28 cellular contexts compared by ENCODE assay signal in the genomic region with DNA sequence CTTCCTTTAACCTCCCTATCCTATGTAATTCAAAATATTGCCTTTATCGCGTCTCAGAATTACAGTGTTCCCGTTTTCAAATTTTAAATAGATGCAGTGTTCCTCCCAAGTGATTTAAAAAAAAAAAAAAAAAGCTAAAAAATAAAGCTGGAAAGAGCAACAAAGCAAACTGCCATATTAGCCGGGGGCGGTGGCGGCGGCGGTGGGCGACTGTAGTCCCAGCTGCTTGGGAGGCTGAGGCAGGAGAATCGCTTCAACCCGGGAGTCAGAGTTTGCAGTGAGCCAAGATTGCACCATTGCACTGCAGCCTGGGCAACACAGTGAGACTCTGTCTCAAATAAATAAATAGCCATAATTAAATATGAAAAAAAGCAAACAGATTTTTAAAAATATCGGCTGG.
"Had no signal": no experiment of that assay in that cellular context is flagged by ENCODE, and none has a peak within 500 bp of the region (broad histone marks: within the 10 kb centered on the region; RNA-seq: fewer than 3 reads in every experiment).

No MANE protein-coding gene starts in this region.

- H3K4me3 Mint-ChIP-seq: stimulated activated effector memory CD8-positive, alpha-beta T cell treated with anti-CD3 and anti-CD28 coated beads, Interleukin-12 subunit alpha, Interleukin-12 subunit beta, amount 100 ng/mL, for 72 hours; stimulated activated memory B cell treated with anti-CD40 and anti-IgM and Interleukin-4, amounts not matched to agents 10 μg/mL and 1 μg/mL and 100 μg/mL, for 72 hours; stimulated activated naive B cell treated with anti-CD40 and anti-IgM and Interleukin-4, amounts not matched to agents 10 μg/mL and 1 μg/mL and 100 μg/mL, for 72 hours; stimulated activated naive CD8-positive, alpha-beta T cell treated with anti-CD3 and anti-CD28 coated beads, Interleukin-15, amount 100 ng/mL, for 72 hours; stimulated activated naive CD8-positive, alpha-beta T cell treated with anti-CD3 and anti-CD28 coated beads, Interleukin-15, Interleukin-2, amounts not matched to agents 100 ng/mL and 50 ng/mL, for 24 hours; type B pancreatic cell had no signal

- H3K27ac Mint-ChIP-seq: stimulated activated effector memory CD8-positive, alpha-beta T cell treated with anti-CD3 and anti-CD28 coated beads, Interleukin-12 subunit alpha, Interleukin-12 subunit beta, amount 100 ng/mL, for 72 hours; stimulated activated memory B cell treated with anti-CD40 and anti-IgM and Interleukin-4, amounts not matched to agents 10 μg/mL and 1 μg/mL and 100 μg/mL, for 72 hours; stimulated activated naive B cell treated with anti-CD40 and anti-IgM and Interleukin-4, amounts not matched to agents 10 μg/mL and 1 μg/mL and 100 μg/mL, for 72 hours; stimulated activated naive CD8-positive, alpha-beta T cell treated with anti-CD3 and anti-CD28 coated beads, Interleukin-15, amount 100 ng/mL, for 72 hours; stimulated activated naive CD8-positive, alpha-beta T cell treated with anti-CD3 and anti-CD28 coated beads, Interleukin-15, Interleukin-2, amounts not matched to agents 100 ng/mL and 50 ng/mL, for 24 hours; type B pancreatic cell had no signal

- DNase-seq: stimulated activated CD4-positive, alpha-beta T cell treated with anti-CD3 and anti-CD28 coated beads, Interleukin-2, amount 100 ng/mL, for 48 hours; stimulated activated CD4-positive, alpha-beta T cell treated with anti-CD3 and anti-CD28 coated beads, Interleukin-4, amount 100 ng/mL, for 1 hour; stimulated activated CD4-positive, alpha-beta T cell treated with anti-CD3 and anti-CD28 coated beads, Interleukin-4, amount 100 ng/mL, for 24 hours; stimulated activated CD4-positive, alpha-beta T cell treated with anti-CD3 and anti-CD28 coated beads, Interleukin-4, amount 100 ng/mL, for 4 hours; stimulated activated CD8-positive, alpha-beta memory T cell treated with anti-CD3 and anti-CD28 coated beads, Interleukin-4, amount 100 ng/mL, for 48 hours; stimulated activated naive B cell treated with anti-CD40 and anti-IgM and Interleukin-4, amounts not matched to agents 10 μg/mL and 1 μg/mL and 100 μg/mL, for 72 hours; stimulated activated naive CD4-positive, alpha-beta T cell; stimulated activated naive CD4-positive, alpha-beta T cell treated with Interleukin-2 at 50 U/mL for 16 hours; stimulated activated naive CD8-positive, alpha-beta T cell treated with anti-CD3 and anti-CD28 coated beads, Interleukin-15, amount 100 ng/mL, for 72 hours; stimulated activated naive CD8-positive, alpha-beta T cell treated with anti-CD3 and anti-CD28 coated beads, Interleukin-15, Interleukin-2, amounts not matched to agents 100 U/mL and 50 U/mL, for 24 hours; stomach; substantia nigra; testis; thyroid gland; tibial artery; transverse colon; trophoblast cell; upper lobe of right lung; uterus had no signal

- H3K4me1 Mint-ChIP-seq: stimulated activated effector memory CD8-positive, alpha-beta T cell treated with anti-CD3 and anti-CD28 coated beads, Interleukin-12 subunit alpha, Interleukin-12 subunit beta, amount 100 ng/mL, for 72 hours had no signal

- H3K9me3 Mint-ChIP-seq: stimulated activated effector memory CD8-positive, alpha-beta T cell treated with anti-CD3 and anti-CD28 coated beads, Interleukin-12 subunit alpha, Interleukin-12 subunit beta, amount 100 ng/mL, for 72 hours; stimulated activated memory B cell treated with anti-CD40 and anti-IgM and Interleukin-4, amounts not matched to agents 10 μg/mL and 1 μg/mL and 100 μg/mL, for 72 hours; stimulated activated naive B cell treated with anti-CD40 and anti-IgM and Interleukin-4, amounts not matched to agents 10 μg/mL and 1 μg/mL and 100 μg/mL, for 72 hours; stimulated activated naive CD8-positive, alpha-beta T cell treated with anti-CD3 and anti-CD28 coated beads, Interleukin-15, amount 100 ng/mL, for 72 hours; stimulated activated naive CD8-positive, alpha-beta T cell treated with anti-CD3 and anti-CD28 coated beads, Interleukin-15, Interleukin-2, amounts not matched to agents 100 ng/mL and 50 ng/mL, for 24 hours; type B pancreatic cell had no signal

- ATAC-seq: stimulated activated effector memory CD8-positive, alpha-beta T cell treated with anti-CD3 and anti-CD28 coated beads, Interleukin-12 subunit alpha, Interleukin-12 subunit beta, amount 100 ng/mL, for 72 hours; stimulated activated memory B cell treated with anti-CD40 and anti-IgM and Interleukin-4, amounts not matched to agents 10 μg/mL and 1 μg/mL and 100 μg/mL, for 72 hours; stimulated activated naive B cell treated with anti-CD40 and anti-IgM and Interleukin-4, amounts not matched to agents 10 μg/mL and 1 μg/mL and 100 μg/mL, for 72 hours; stimulated activated naive CD8-positive, alpha-beta T cell treated with anti-CD3 and anti-CD28 coated beads, Interleukin-15, amount 100 ng/mL, for 72 hours; stimulated activated naive CD8-positive, alpha-beta T cell treated with anti-CD3 and anti-CD28 coated beads, Interleukin-15, Interleukin-2, amounts not matched to agents 100 U/mL and 50 U/mL, for 24 hours; upper lobe of right lung had no signal

- H3K27me3 Mint-ChIP-seq: stimulated activated memory B cell treated with anti-CD40 and anti-IgM and Interleukin-4, amounts not matched to agents 10 μg/mL and 1 μg/mL and 100 μg/mL, for 72 hours; stimulated activated naive B cell treated with anti-CD40 and anti-IgM and Interleukin-4, amounts not matched to agents 10 μg/mL and 1 μg/mL and 100 μg/mL, for 72 hours; stimulated activated naive CD8-positive, alpha-beta T cell treated with anti-CD3 and anti-CD28 coated beads, Interleukin-15, amount 100 ng/mL, for 72 hours; stimulated activated naive CD8-positive, alpha-beta T cell treated with anti-CD3 and anti-CD28 coated beads, Interleukin-15, Interleukin-2, amounts not matched to agents 100 ng/mL and 50 ng/mL, for 24 hours; type B pancreatic cell had no signal

- H3K9me3 ChIP-seq: stomach, suprapubic skin, testis, thoracic aorta, thyroid gland, tibial artery, tibial nerve, transverse colon, upper lobe of left lung, upper lobe of right lung, uterus, vagina had no signal
